21 cellular contexts compared by ENCODE assay signal in genomic region chr11:94735907-94736306, GRCh38. TPM values are rescaled to one million over a fixed set of nuclear protein-coding genes. Genes with fewer than 3 reads are reported as not detected.
DNase-seq lines count a peak whose midpoint lies in the region; ATAC-seq and TF ChIP-seq lines count a peak whose summit lies in the region.
"Had no signal": no experiment of that assay in that cellular context is flagged by ENCODE, and none has a peak within 500 bp of the region (broad histone marks: within the 10 kb centered on the region; RNA-seq: fewer than 3 reads in every experiment).

No MANE protein-coding gene starts in this region.

- in situ Hi-C loops in IMR-90 (cut with MboI; ENCODE audit: low sequenced_read_pairs): no loop called here
- in situ Hi-C loops in Panc1 (cut with HindIII; ENCODE audit: low pct_unique_long_range_greater_than_20kb, low sequenced_read_pairs): no loop called here

- no peaks in the 10 kb centered on the region for H3K9me3 Mint-ChIP-seq in endodermal cell
- no peaks in the 10 kb centered on the region for H3K9me3 Mint-ChIP-seq in CD4-positive, alpha-beta memory T cell
- H3K9me3 Mint-ChIP-seq: HFFc6; T-helper 2 cell treated with Interferon-gamma antibody and Interleukin-4, amounts not matched to agents 5 μg/mL and 100 μg/mL, for 36 hours had no signal

- no peak overlapping the region for H2BK5ac ChIP-seq in IMR-90 (ENCODE audit: low read depth, low read length, poor library complexity, severe bottlenecking)

- no peak overlapping the region for H4K91ac ChIP-seq in IMR-90 (ENCODE audit: insufficient read depth, low read depth, low read length)

- BruUV-seq in HCT116 (replicated peaks; lab: Mats Ljungman, UMichigan): no TSS peak
- BruUV-seq in IMR-90 (replicated peaks; lab: Mats Ljungman, UMichigan): no TSS peak
- no TSS peak for BruUV-seq in Panc1 (replicated peaks; lab: Mats Ljungman, UMichigan)

- no peak for DNase-seq in HCT116 (ENCODE audit: low read depth, low spot score)
- DNase-seq in IMR-90: no peak
- DNase-seq in Panc1 (ENCODE audit: low read depth, low spot score): no peak
- DNase-seq in endodermal cell: no peak
- no peak for DNase-seq in COLO829 (ENCODE audit: low spot score)
- no peak for DNase-seq in CD4-positive, alpha-beta memory T cell
- no peak for DNase-seq in left ventricle myocardium superior
- no peak for DNase-seq in EL
- DNase-seq: ACHN, COR-L47, HFFc6, Kasumi-1, MG63, NCI-H1092, NCI-H1436 treated with DMSO at 0.1 percent for 48 hours, NCI-H226, SHP77 had no signal

- H4K8ac ChIP-seq in IMR-90 (ENCODE audit: low read depth in 2 of 2, low read length in 2 of 2): no peak overlapping the region

- no peak overlapping the region for H2BK20ac ChIP-seq in IMR-90 (ENCODE audit: low read depth, low read length)

- no peak overlapping the region for H2AFZ ChIP-seq in HCT116 (ENCODE audit: low read depth, low read length, poor library complexity, severe bottlenecking)
- peak overlapping the region; percentile 38 for H2AFZ ChIP-seq in IMR-90 (replicated peaks; ENCODE audit: low read length, poor library complexity)

- H4K5ac ChIP-seq in IMR-90 (ENCODE audit: low read depth, low read length): no peak overlapping the region

- no peak overlapping the region for H3K27ac ChIP-seq in HCT116 (ENCODE audit: low read depth, low read length)
- H3K27ac ChIP-seq in IMR-90 (ENCODE audit: insufficient read depth, low read length): no peak overlapping the region
- H3K27ac ChIP-seq in Panc1 (ENCODE audit: low read length): peak overlapping the region; percentile 92
- no peak overlapping the region for H3K27ac ChIP-seq in endodermal cell (ENCODE audit: low read depth, low read length)
- no peak overlapping the region for H3K27ac ChIP-seq in CD4-positive, alpha-beta memory T cell (ENCODE audit: low read depth, low read length)
- H3K27ac ChIP-seq: SK-N-MC had no signal

- H3K36me3 ChIP-seq in HCT116 (ENCODE audit: control insufficient read depth in 1 of 2, insufficient read depth in 2 of 2, low read length in 2 of 2): no peaks in the 10 kb centered on the region
- H3K36me3 ChIP-seq in IMR-90 (ENCODE audit: control insufficient read depth, insufficient read depth, low read length): no peaks in the 10 kb centered on the region
- H3K36me3 ChIP-seq in Panc1 (ENCODE audit: control insufficient read depth, insufficient read depth, low read length): no peaks in the 10 kb centered on the region
- no peaks in the 10 kb centered on the region for H3K36me3 ChIP-seq in endodermal cell (ENCODE audit: control insufficient read depth, insufficient read depth, low read length)
- no peaks in the 10 kb centered on the region for H3K36me3 ChIP-seq in CD4-positive, alpha-beta memory T cell (ENCODE audit: insufficient read depth, low read length)
- H3K36me3 ChIP-seq: MG63 had no signal

- H3K9me2 ChIP-seq in HCT116 (ENCODE audit: insufficient read depth): no peaks in the 10 kb centered on the region

- H3K4me1 ChIP-seq in HCT116 (ENCODE audit: control insufficient read depth in 1 of 2, insufficient read depth in 2 of 2, low read length in 2 of 2) (peaks cover 63 to 75% of the 10 kb centered on the region in 2 experiments), IMR-90 (ENCODE audit: control insufficient read depth, insufficient read depth, low read length) (peaks cover 17% of the 10 kb centered on the region), Panc1 (ENCODE audit: control insufficient read depth, insufficient read depth, low read length) (peaks cover 71% of the 10 kb centered on the region), endodermal cell (ENCODE audit: control insufficient read depth, insufficient read depth, low read length) (peaks cover 35% of the 10 kb centered on the region)
- H3K4me1 ChIP-seq in CD4-positive, alpha-beta memory T cell (ENCODE audit: insufficient read depth, low read length): peaks cover 4% of the 10 kb centered on the region

- dilution Hi-C loops in IMR-90 (cut with HindIII; ENCODE audit: low sequenced_read_pairs, unreplicated experiment): no loop called here

- TF ChIP-seq RAD21 in HCT116 (IDR thresholded peaks at IDR 0.05; ENCODE audit: low read depth): peak; percentile 37; the same call in 1 of the 2 replicates
- TF ChIP-seq RAD21 in IMR-90 (IDR thresholded peaks at IDR 0.05; ENCODE audit: low read length): no peak

- H2BK120ac ChIP-seq in IMR-90 (ENCODE audit: low read depth, low read length): no peak overlapping the region

- H3K9ac ChIP-seq in HCT116 (ENCODE audit: low read length) (no peak overlapping the region), IMR-90 (ENCODE audit: low read depth, low read length) (no peak overlapping the region), endodermal cell (ENCODE audit: extremely low read depth, low read length, poor library complexity, severe bottlenecking) (no peak overlapping the region)

- H3K4me3 Mint-ChIP-seq in endodermal cell: no peak overlapping the region
- no peak overlapping the region for H3K4me3 Mint-ChIP-seq in CD4-positive, alpha-beta memory T cell
- H3K4me3 Mint-ChIP-seq: CD14-positive monocyte; GM23338; HFFc6; T-helper 2 cell treated with Interferon-gamma antibody and Interleukin-4, amounts not matched to agents 5 μg/mL and 100 μg/mL, for 36 hours had no signal

- H3K9me1 ChIP-seq in IMR-90 (ENCODE audit: insufficient read depth, low read length): peaks cover 21% of the 10 kb centered on the region

- H3K4ac ChIP-seq in IMR-90 (ENCODE audit: low read depth, low read length): 0 out of 2 replicates have a peak overlapping the region, but pooled peaks have one; percentile 24

- TF ChIP-seq POLR2A in HCT116 (IDR thresholded peaks at IDR 0.05; ENCODE audit: borderline replicate concordance, extremely low read depth, insufficient read depth, insufficient read length) (no peak), IMR-90 (IDR thresholded peaks at IDR 0.05; ENCODE audit: low read depth, low read length) (no peak)

- H3K9me3 ChIP-seq in HCT116 (ENCODE audit: control insufficient read depth in 1 of 2, insufficient read depth in 1 of 2, low read depth in 1 of 2, low read length in 2 of 2) (no peaks in the 10 kb centered on the region), IMR-90 (ENCODE audit: control insufficient read depth, insufficient read depth, low read length) (no peaks in the 10 kb centered on the region), Panc1 (ENCODE audit: control insufficient read depth, insufficient read depth, low read depth, low read length) (no peaks in the 10 kb centered on the region), endodermal cell (ENCODE audit: control insufficient read depth, low read length) (no peaks in the 10 kb centered on the region)
- no peaks in the 10 kb centered on the region for H3K9me3 ChIP-seq in CD4-positive, alpha-beta memory T cell (ENCODE audit: control insufficient read depth in 1 of 2, low read length in 2 of 2)
- H3K9me3 ChIP-seq: MG63 had no signal

- H3K56ac ChIP-seq in IMR-90 (ENCODE audit: extremely low read depth, insufficient read depth, low read length): no peak overlapping the region

- peak overlapping the region; percentile 45 for H3K27ac Mint-ChIP-seq in endodermal cell
- no peak overlapping the region for H3K27ac Mint-ChIP-seq in CD4-positive, alpha-beta memory T cell
- H3K27ac Mint-ChIP-seq: CD14-positive monocyte; HFFc6; T-helper 2 cell treated with Interferon-gamma antibody and Interleukin-4, amounts not matched to agents 5 μg/mL and 100 μg/mL, for 36 hours had no signal

- H4K20me1 ChIP-seq in HCT116 (ENCODE audit: insufficient read depth) (no peaks in the 10 kb centered on the region), IMR-90 (ENCODE audit: insufficient read depth, low read length) (no peaks in the 10 kb centered on the region)

- CTCF ChIA-PET in HCT116 (lab: Charles Lee) (no interaction called here), IMR-90 (lab: Yijun Ruan, JAX) (no interaction called here), Panc1 (lab: Charles Lee) (interaction anchor here (0.5 kb wide), 1 partner anchor 24 kb away, joined by 3 read pairs; no protein-coding TSS in a partner anchor)
- CTCF ChIA-PET in CD4-positive, alpha-beta memory T cell (lab: Charles Lee; ENCODE audit: partially characterized antibody): no interaction called here

- POLR2A ChIA-PET in HCT116 (lab: Charles Lee) (no interaction called here), IMR-90 (lab: Charles Lee; ENCODE audit: unreplicated experiment) (no interaction called here), Panc1 (lab: Charles Lee) (interaction anchor here (0.7 kb wide), 1 partner anchor 108 kb away, joined by 3 read pairs; no protein-coding TSS in a partner anchor)
- POLR2A ChIA-PET in CD4-positive, alpha-beta memory T cell (lab: Charles Lee; ENCODE audit: partially characterized antibody): no interaction called here

- no CpG with 5 or more reads among the region's 4 CpGs for WGBS in IMR-90 (ENCODE audit: extremely low coverage in 2 of 2, insufficient read length in 1 of 2), 2 experiments
- WGBS in endodermal cell (ENCODE audit: insufficient coverage in 1 of 2, insufficient read length in 1 of 2), 2 experiments: 69 to 100% methylated on average over 1 to 4 of the region's 4 CpGs

- H3K4me3 ChIP-seq in HCT116 (replicated peaks in 1 of 2; ENCODE audit: low read depth in 1 of 2, low read length in 2 of 2): no peak overlapping the region
- H3K4me3 ChIP-seq in IMR-90 (ENCODE audit: insufficient read depth, low read depth, low read length): no peak overlapping the region
- no peak overlapping the region for H3K4me3 ChIP-seq in Panc1 (ENCODE audit: low read depth in 2 of 2, low read length in 2 of 2)
- H3K4me3 ChIP-seq in endodermal cell (ENCODE audit: low read length): no peak overlapping the region
- H3K4me3 ChIP-seq in CD4-positive, alpha-beta memory T cell (ENCODE audit: low read length in 2 of 2): no peak overlapping the region
- H3K4me3 ChIP-seq: MG63, SK-N-MC had no signal

- TF ChIP-seq CTCF in HCT116 (IDR thresholded peaks at IDR 0.05 in 2 of 3, conservative IDR thresholded peaks at IDR 0.05 in 1 of 3; ENCODE audit: borderline replicate concordance in 1 of 3, insufficient read depth in 1 of 3, low read depth in 2 of 3, low read length in 2 of 3) (0 out of 6 replicates have a peak, but pooled peaks of 1 of the 3 experiments have one; percentile 11), IMR-90 (conservative IDR thresholded peaks at IDR 0.05; ENCODE audit: low read depth, low read length) (no peak), Panc1 (IDR thresholded peaks at IDR 0.05) (no peak), endodermal cell (conservative IDR thresholded peaks at IDR 0.05) (peak; percentile 64)

- no peaks in the 10 kb centered on the region for H3K79me2 ChIP-seq in HCT116 (ENCODE audit: insufficient read depth, low read length)

- no peak overlapping the region for H3K14ac ChIP-seq in IMR-90 (replicated peaks; ENCODE audit: low read depth, low read length)

- H2AK9ac ChIP-seq in IMR-90 (replicated peaks; ENCODE audit: low read depth, low read length, poor library complexity): no peak overlapping the region

- H3K18ac ChIP-seq in IMR-90 (ENCODE audit: low read depth, low read length): no peak overlapping the region

- H3K27me3 Mint-ChIP-seq in endodermal cell (ENCODE audit: insufficient read depth): peaks cover 3% of the 10 kb centered on the region
- H3K27me3 Mint-ChIP-seq in CD4-positive, alpha-beta memory T cell: peaks cover 4 to 5% of the 10 kb centered on the region in 2 donors

- RAD21 ChIA-PET in HCT116 (lab: Charles Lee; ENCODE audit: low non-redundant PET in 1 of 2, low total read pairs in 2 of 2, uncharacterized antibody in 2 of 2, unreplicated experiment in 2 of 2): no interaction called here

- no peaks in the 10 kb centered on the region for H3K27me3 ChIP-seq in HCT116 (ENCODE audit: insufficient read depth, low read length)
- no peaks in the 10 kb centered on the region for H3K27me3 ChIP-seq in IMR-90 (ENCODE audit: control insufficient read depth, insufficient read depth, low read length)
- H3K27me3 ChIP-seq in Panc1 (ENCODE audit: control insufficient read depth, insufficient read depth, low read length): peaks cover 7% of the 10 kb centered on the region; the same call in 1 of the 2 replicates
- H3K27me3 ChIP-seq in endodermal cell (ENCODE audit: control insufficient read depth, insufficient read depth, low read length, poor library complexity, severe bottlenecking): peaks cover 6% of the 10 kb centered on the region
- H3K27me3 ChIP-seq in CD4-positive, alpha-beta memory T cell (ENCODE audit: insufficient read depth, low read length): peaks cover 5% of the 10 kb centered on the region
- H3K27me3 ChIP-seq: MG63 had no signal

- intact Hi-C loops in HCT116 (cut with micrococcal nuclease): no loop called here
- intact Hi-C loops in IMR-90 (cut with micrococcal nuclease): no loop called here
- intact Hi-C loops in Panc1 (cut with micrococcal nuclease; ENCODE audit: unreplicated experiment): no loop called here
- intact Hi-C loops in CD4-positive, alpha-beta memory T cell (cut with micrococcal nuclease): no loop called here
- intact Hi-C loops in left ventricle myocardium superior (cut with micrococcal nuclease): no loop called here

- H2BK15ac ChIP-seq in IMR-90 (ENCODE audit: low read depth, low read length): no peak overlapping the region

- H3K36me3 Mint-ChIP-seq in endodermal cell (ENCODE audit: low read depth): no peaks in the 10 kb centered on the region
- no peaks in the 10 kb centered on the region for H3K36me3 Mint-ChIP-seq in CD4-positive, alpha-beta memory T cell

- peaks cover 48% of the 10 kb centered on the region for H3K4me1 Mint-ChIP-seq in endodermal cell
- peaks cover 2 to 3% (median 2%) of the 10 kb centered on the region in 4 donors for H3K4me1 Mint-ChIP-seq in CD4-positive, alpha-beta memory T cell

- H3K23ac ChIP-seq in IMR-90 (ENCODE audit: low read depth, low read length): no peak overlapping the region

- no peak overlapping the region for H3K4me2 ChIP-seq in HCT116 (ENCODE audit: low read length)
- no peak overlapping the region for H3K4me2 ChIP-seq in IMR-90 (ENCODE audit: low read depth, low read length)

- no peak overlapping the region for H2AK5ac ChIP-seq in IMR-90 (ENCODE audit: low read depth, low read length)

- no peaks in the 10 kb centered on the region for H3K79me1 ChIP-seq in IMR-90 (ENCODE audit: low read depth in 1 of 2, low read length in 2 of 2)

- ATAC-seq in HCT116 (no peak), IMR-90 (ENCODE audit: low read depth) (no peak), Panc1 (no peak), left ventricle myocardium superior (no peak)
- ATAC-seq: GM23338 had no signal

RNA-seq across cellular contexts. Expression of gene AMOTL1, which starts 32.2 kb away (rescaled TPM):
- total RNA-seq in HCT116 (2021; ENCODE audit: unreplicated experiment) (27.6 TPM), IMR-90 (2012; rRNA removed) (49.5 and 58.6 TPM in 2 replicates), Panc1 (2021; ENCODE audit: unreplicated experiment) (16.0 TPM), endodermal cell (10 to 100 TPM; 45.0 to 60.0 TPM), left ventricle myocardium superior (46.3 TPM)
- polyA plus RNA-seq in HCT116 (2012): 8.8 and 9.6 TPM in 2 replicates
- polyA plus RNA-seq in IMR-90 (2012; rRNA removed): 18.4 and 18.6 TPM in 2 replicates
- 7.3 and 11.0 TPM in 2 replicates for polyA plus RNA-seq in IMR-90 (2012; cell fraction: cytosol; rRNA removed)
- polyA plus RNA-seq in IMR-90 (2012; cell fraction: nucleus; rRNA removed; ENCODE audit: low replicate concordance): 12.2 and 20.9 TPM in 2 replicates
- polyA plus RNA-seq in Panc1 (2012; ENCODE audit: insufficient read length): 9.2 TPM
- 30.1 TPM for polyA plus RNA-seq in endodermal cell (2013, experiment 1 of 2)
- 33.0 TPM for polyA plus RNA-seq in endodermal cell (2013, experiment 2 of 2)
- under 1 TPM; 0.06 to 0.09 TPM for total RNA-seq in CD4-positive, alpha-beta memory T cell
- under 1 TPM in 1 of 2 donors, not detected in 1; 0.07 TPM for polyA plus RNA-seq in CD4-positive, alpha-beta memory T cell

Comparison
In these comparisons a context has a peak if more than half of its experiments do, and no peak if none do; other contexts are left out.
1. RNA of gene AMOTL1, which starts 32.2 kb away (total RNA-seq): 45.0 to 60.0 TPM in endodermal cell, 49.5 to 58.6 TPM in IMR-90, 46.3 TPM in left ventricle myocardium superior (single experiment), 27.6 TPM in HCT116 (single experiment) and 16.0 TPM in Panc1 (single experiment); 0.06 to 0.09 TPM in CD4-positive, alpha-beta memory T cell; every median in the first group is over 10 times any median in the second.